In genomic region chr2:16112251-16112971, GRCh38 we compare ENCODE assay signal across 18 cellular contexts.
DNase-seq lines count a peak whose midpoint lies in the region; FAIRE-seq and TF ChIP-seq lines count a peak whose summit lies in the region.
"Had no signal": no experiment of that assay in that cellular context is flagged by ENCODE, and none has a peak within 500 bp of the region (broad histone marks: within the 10 kb centered on the region; RNA-seq: fewer than 3 reads in every experiment).

No MANE protein-coding gene starts in this region.

- no peak for TF ChIP-seq CTCF in H1 (IDR thresholded peaks at IDR 0.05; ENCODE audit: control extremely low read depth in 1 of 3, insufficient read depth in 1 of 3, low read depth in 1 of 3, low read length in 3 of 3)
- no peak for TF ChIP-seq CTCF in prostate gland (IDR thresholded peaks at IDR 0.05)

- FAIRE-seq in HTR-8/SVneo (lab: Jason Lieb, UNC) = peak; percentile 58
- no peak for FAIRE-seq in H1 (lab: Jason Lieb, UNC)
- FAIRE-seq: D721Med, G401.6 had no signal

- no peaks in the 10 kb centered on the region for H3K9me3 ChIP-seq in H1 (ENCODE audit: insufficient read depth in 2 of 2, low read depth in 1 of 2, low read length in 1 of 2)
- no peaks in the 10 kb centered on the region for H3K9me3 ChIP-seq in prostate gland
- H3K9me3 ChIP-seq: Caco-2 had no signal

- H3K27me3 ChIP-seq in H1 (replicated peaks in 1 of 4; ENCODE audit: control insufficient read depth in 3 of 4, extremely low read depth in 1 of 4, insufficient read depth in 3 of 4, low read length in 3 of 4) = no peaks in the 10 kb centered on the region; a peak in 1 of 7 replicates
- no peaks in the 10 kb centered on the region for H3K27me3 ChIP-seq in prostate gland (replicated peaks; ENCODE audit: insufficient read depth)

- H4K20me1 ChIP-seq in H1 (replicated peaks in 1 of 2; ENCODE audit: control insufficient read depth in 1 of 2, insufficient read depth in 2 of 2, low read length in 2 of 2) = peaks cover 0 to 7% of the 10 kb centered on the region in 2 experiments

- H3K9me3 Mint-ChIP-seq in activated naive CD4-positive, alpha-beta T cell treated with anti-CD3 and anti-CD28 coated beads, Interleukin-2, amount 10 ng/mL, durations not matched to agents 7 days and 5 days = no peaks in the 10 kb centered on the region
- H3K9me3 Mint-ChIP-seq: CD4-positive, alpha-beta T cell; GM23338; IgD-negative memory B cell had no signal

- peak overlapping the region; percentile 77 for H4K91ac ChIP-seq in H1 (replicated peaks; ENCODE audit: insufficient read length, low read length)

- no peak overlapping the region for H2BK120ac ChIP-seq in H1 (replicated peaks; ENCODE audit: low read depth, low read length)

- peak; percentile 34 for DNase-seq in activated effector memory CD4-positive, alpha-beta T cell treated with anti-CD3 and anti-CD28 coated beads, Interleukin-2, amount 50 U/mL, for 16 hours
- no peak for DNase-seq in activated effector memory CD4-positive, alpha-beta T cell treated with Interleukin-2 at 50 U/mL for 16 hours
- no peak for DNase-seq in HTR-8/SVneo (ENCODE audit: insufficient read length, low spot score)
- no peak for DNase-seq in H1 (ENCODE audit: low read depth in 1 of 2, low spot score in 2 of 2)
- no peak for DNase-seq in activated naive CD4-positive, alpha-beta T cell treated with anti-CD3 and anti-CD28 coated beads, Interleukin-2, amount 10 ng/mL, durations not matched to agents 7 days and 5 days
- no peak for DNase-seq in prostate gland (ENCODE audit: low spot score)
- DNase-seq in HEK293T (ENCODE audit: extremely low spot score) = no peak
- DNase-seq: Caco-2; CD4-positive, alpha-beta T cell; H7; Karpas-422; KBM-7 had no signal

- peak overlapping the region; percentile 80 for H2BK20ac ChIP-seq in H1 (ENCODE audit: low read length)

- H3K56ac ChIP-seq in H1 (replicated peaks; ENCODE audit: insufficient read length, low read depth, low read length) = no peak overlapping the region

- no peak overlapping the region for H3K23ac ChIP-seq in H1 (ENCODE audit: insufficient read length)

- H3K9ac ChIP-seq in H1 (replicated peaks in 1 of 4; ENCODE audit: extremely low read depth in 1 of 4, low read depth in 3 of 4, low read length in 3 of 4) = no peak overlapping the region

- H3K79me1 ChIP-seq in H1 (ENCODE audit: low read depth, low read length) = no peaks in the 10 kb centered on the region

- no peak for TF ChIP-seq RAD21 in H1 (IDR thresholded peaks at IDR 0.05 in 1 of 2, conservative IDR thresholded peaks at IDR 0.05 in 1 of 2; ENCODE audit: low read depth in 2 of 2, low read length in 2 of 2)

- H2AFZ ChIP-seq in H1 (ENCODE audit: low read length) = no peak overlapping the region
- H2AFZ ChIP-seq: GM23338 had no signal

- no peak overlapping the region for H3K4me3 ChIP-seq in H1 (ENCODE audit: extremely low read depth in 1 of 4, insufficient read depth in 2 of 4, low read depth in 3 of 4, low read length in 4 of 4)
- no peak overlapping the region for H3K4me3 ChIP-seq in prostate gland
- H3K4me3 ChIP-seq: GM23338 had no signal

- H2BK5ac ChIP-seq in H1 (ENCODE audit: low read depth, low read length) = peak overlapping the region; percentile 54; the same call in 1 of the 2 replicates

- H3K36me3 Mint-ChIP-seq in activated naive CD4-positive, alpha-beta T cell treated with anti-CD3 and anti-CD28 coated beads, Interleukin-2, amount 10 ng/mL, durations not matched to agents 7 days and 5 days = no peaks in the 10 kb centered on the region
- H3K36me3 Mint-ChIP-seq: IgD-negative memory B cell had no signal

- peak overlapping the region; percentile 99 for H2AK5ac ChIP-seq in H1 (ENCODE audit: low read depth, low read length)

- peaks cover 0 to 8% (median 4%) of the 10 kb centered on the region in 4 experiments; a peak in 6 of 7 replicates for H3K4me1 ChIP-seq in H1 (replicated peaks in 1 of 4; ENCODE audit: control insufficient read depth in 3 of 4, insufficient read depth in 4 of 4, low read length in 3 of 4)
- H3K4me1 ChIP-seq in prostate gland (replicated peaks) = no peaks in the 10 kb centered on the region

- TF ChIP-seq POLR2A in H1 (IDR thresholded peaks at IDR 0.05; ENCODE audit: control extremely low read depth in 1 of 2, low read depth in 2 of 2, low read length in 2 of 2) (no peak), prostate gland (IDR thresholded peaks at IDR 0.05) (no peak)

- H4K8ac ChIP-seq in H1 (ENCODE audit: extremely low read depth, insufficient read depth, low read length) = no peak overlapping the region

- H3K4ac ChIP-seq in H1 (replicated peaks; ENCODE audit: insufficient read length, low read depth, low read length) = no peak overlapping the region

- peak overlapping the region; percentile 96; the same call in 1 of the 2 replicates for H2BK12ac ChIP-seq in H1 (ENCODE audit: low read depth, low read length)

- POLR2A ChIA-PET in H1 (lab: Charles Lee; ENCODE audit: partially characterized antibody) = no interaction called here
- POLR2A ChIA-PET in HEK293T (lab: Yijun Ruan, JAX) = no interaction called here

- H3K23me2 ChIP-seq in H1 (ENCODE audit: low read depth, low read length) = peaks cover 11% of the 10 kb centered on the region

- H3K18ac ChIP-seq in H1 (ENCODE audit: extremely low read depth, low read length) = peak overlapping the region; percentile 44; the same call in 1 of the 2 replicates

- H3K27ac Mint-ChIP-seq in activated naive CD4-positive, alpha-beta T cell treated with anti-CD3 and anti-CD28 coated beads, Interleukin-2, amount 10 ng/mL, durations not matched to agents 7 days and 5 days = no peak overlapping the region
- H3K27ac Mint-ChIP-seq: CD4-positive, alpha-beta T cell; GM23338; IgD-negative memory B cell had no signal

- H3K36me3 ChIP-seq in H1 (ENCODE audit: control insufficient read depth in 2 of 4, insufficient read depth in 4 of 4, low read length in 3 of 4) = no peaks in the 10 kb centered on the region
- H3K36me3 ChIP-seq in prostate gland = no peaks in the 10 kb centered on the region

- CTCF ChIA-PET in H1 (lab: Charles Lee; ENCODE audit: partially characterized antibody) = interaction anchor here (0.7 kb wide), 1 partner anchor 79 kb away, joined by 3 read pairs; no protein-coding TSS in a partner anchor
- CTCF ChIA-PET in activated naive CD4-positive, alpha-beta T cell treated with anti-CD3 and anti-CD28 coated beads, Interleukin-2, amount 10 ng/mL, durations not matched to agents 7 days and 5 days (lab: Charles Lee) = no interaction called here
- CTCF ChIA-PET in HEK293T (lab: Yijun Ruan, JAX) = no interaction called here

- no peak overlapping the region for H4K5ac ChIP-seq in H1 (ENCODE audit: insufficient read length, low read depth, low read length)

- H3K79me2 ChIP-seq in H1 (ENCODE audit: control insufficient read depth in 1 of 2, insufficient read depth in 2 of 2, low read length in 2 of 2) = no peaks in the 10 kb centered on the region

- WGBS in H1 (ENCODE audit: extremely low coverage in 1 of 2, insufficient coverage in 1 of 2, insufficient read length in 1 of 2, insufficient replicate concordance in 2 of 2, low coverage in 1 of 2, low lambda C conversion rate in 2 of 2, missing lambda C conversion rate in 1 of 2), 2 experiments = 92% methylated on average over 7 of the region's 7 CpGs; no CpG with 5 or more reads in 1 of the 2 experiments
- 91% methylated on average over 7 of the region's 7 CpGs for WGBS in prostate gland

- no peak for TF ChIP-seq EP300 in H1 (IDR thresholded peaks at IDR 0.05; ENCODE audit: borderline replicate concordance in 1 of 2, low read depth in 2 of 2, low read length in 2 of 2)

- no peak overlapping the region for H3K4me2 ChIP-seq in H1 (ENCODE audit: insufficient read depth in 1 of 2, low read depth in 2 of 2, low read length in 2 of 2)
- H3K4me2 ChIP-seq: GM23338 had no signal

- no peaks in the 10 kb centered on the region for H3K4me1 Mint-ChIP-seq in activated naive CD4-positive, alpha-beta T cell treated with anti-CD3 and anti-CD28 coated beads, Interleukin-2, amount 10 ng/mL, durations not matched to agents 7 days and 5 days

- H3K27me3 Mint-ChIP-seq in activated naive CD4-positive, alpha-beta T cell treated with anti-CD3 and anti-CD28 coated beads, Interleukin-2, amount 10 ng/mL, durations not matched to agents 7 days and 5 days = no peaks in the 10 kb centered on the region
- H3K27me3 Mint-ChIP-seq: CD4-positive, alpha-beta T cell; IgD-negative memory B cell had no signal

- H3K27ac ChIP-seq in H1 (ENCODE audit: low read depth, low read length) = no peak overlapping the region
- H3K27ac ChIP-seq in prostate gland = no peak overlapping the region
- H3K27ac ChIP-seq: 22Rv1, C4-2B had no signal

- intact Hi-C loops in prostate gland (cut with DNase I) = no loop called here

- peak overlapping the region; percentile 73 for H2BK15ac ChIP-seq in H1 (ENCODE audit: low read length)

- no peak overlapping the region for H3K4me3 Mint-ChIP-seq in activated naive CD4-positive, alpha-beta T cell treated with anti-CD3 and anti-CD28 coated beads, Interleukin-2, amount 10 ng/mL, durations not matched to agents 7 days and 5 days
- H3K4me3 Mint-ChIP-seq: CD4-positive, alpha-beta T cell; GM23338; IgD-negative memory B cell had no signal

- no peak overlapping the region for H3K14ac ChIP-seq in H1 (ENCODE audit: insufficient read length)

TF ChIP-seq in H1, 55 proteins besides CTCF, POLR2A, EP300 and RAD21:
- TF ChIP-seq EGR1 (IDR thresholded peaks at IDR 0.05; ENCODE audit: borderline replicate concordance, low read depth, low read length) = no peak
- no peak for TF ChIP-seq SIRT6 (IDR thresholded peaks at IDR 0.05; ENCODE audit: low read length)
- no peak for TF ChIP-seq TCF12 (IDR thresholded peaks at IDR 0.05; ENCODE audit: low read depth, low read length)
- TF ChIP-seq POLR2AphosphoS5 (IDR thresholded peaks at IDR 0.05; ENCODE audit: low read depth, low read length) = no peak
- TF ChIP-seq NANOG (IDR thresholded peaks at IDR 0.05; ENCODE audit: insufficient read depth, low read depth, low read length, poor library complexity, severe bottlenecking) = no peak
- TF ChIP-seq HDAC2 (IDR thresholded peaks at IDR 0.05; ENCODE audit: borderline replicate concordance in 1 of 2, low read depth in 2 of 2, low read length in 2 of 2) = no peak
- TF ChIP-seq CHD2 (IDR thresholded peaks at IDR 0.05; ENCODE audit: low read length) = no peak
TF ChIP-seq in H1: peak in this region for 0.

TF ChIP-seq in HEK293T, 16 proteins besides CTCF, POLR2A, EP300 and RAD21 (continues in another document):
- TF ChIP-seq PKNOX1 (IDR thresholded peaks at IDR 0.05) (no peak), ZNF384 (IDR thresholded peaks at IDR 0.05) (no peak), FOXA1 (IDR thresholded peaks at IDR 0.05) (no peak), L3MBTL2 (conservative IDR thresholded peaks at IDR 0.05) (no peak), BHLHE40 (IDR thresholded peaks at IDR 0.05; ENCODE audit: borderline replicate concordance) (no peak), TARDBP (IDR thresholded peaks at IDR 0.05) (no peak)
